Comparison of ENCODE assay signal across 22 cellular contexts in genomic region chr4:159594576-159594975, GRCh38.
"Had no signal": no experiment of that assay in that cellular context is flagged by ENCODE, and none has a peak within 500 bp of the region (broad histone marks: within the 10 kb centered on the region; RNA-seq: fewer than 3 reads in every experiment).

No MANE protein-coding gene starts in this region.

- H3K4me3 Mint-ChIP-seq: immature natural killer cell had no signal

- H3K4me3 ChIP-seq: esophagus muscularis mucosa, gastrocnemius medialis, heart right ventricle, left lung, lung, ovary, stomach, thoracic aorta had no signal

- H3K27ac ChIP-seq: epithelial cell of prostate, esophagus muscularis mucosa, gastrocnemius medialis, heart right ventricle, left lung, ovary, stomach, thoracic aorta had no signal

- H3K27me3 ChIP-seq: esophagus muscularis mucosa, gastrocnemius medialis, left lung, ovary, stomach had no signal

- H3K36me3 Mint-ChIP-seq: immature natural killer cell, naive B cell had no signal

- H3K9me3 ChIP-seq: esophagus muscularis mucosa, gastrocnemius medialis, heart right ventricle, left lung, ovary, stomach, thoracic aorta had no signal

- H3K36me3 ChIP-seq: esophagus muscularis mucosa, gastrocnemius medialis, heart right ventricle, left lung, ovary, stomach, thoracic aorta had no signal

- DNase-seq: cortex of kidney; effector memory CD4-positive, alpha-beta T cell; gastrocnemius medialis; heart right ventricle; hypothalamus; immature natural killer cell; left lung; mesenchymal stem cell; naive B cell; nucleus accumbens; ovary; right cardiac atrium; small intestine; stimulated activated CD4-positive, alpha-beta T cell treated with anti-CD3 and anti-CD28 coated beads, Interleukin-12 subunit alpha, Interleukin-12 subunit beta, amount 100 ng/mL, for 4 hours; stimulated activated naive CD4-positive, alpha-beta T cell; stomach; substantia nigra; trophoblast cell had no signal

- H3K4me1 ChIP-seq: esophagus muscularis mucosa, gastrocnemius medialis, heart right ventricle, left lung, stomach had no signal

- H3K4me1 Mint-ChIP-seq: immature natural killer cell, naive B cell had no signal

- H3K27ac Mint-ChIP-seq: immature natural killer cell, naive B cell had no signal
